ENCODE assay signal across 2 cellular contexts in genomic region chrX:68786581-68786980, GRCh38. TPM values are rescaled to one million over a fixed set of nuclear protein-coding genes. Genes with fewer than 3 reads are reported as not detected.
DNase-seq lines count a peak whose midpoint lies in the region; ATAC-seq, FAIRE-seq and TF ChIP-seq lines count a peak whose summit lies in the region.
"Not testable (repeated sequence)": the region's sequence is repeated elsewhere in the genome, so short reads cannot be mapped to it uniquely, and the experiment has no call there.

No MANE protein-coding gene starts in this region.

- CTCF ChIA-PET in HEK293 (lab: Yijun Ruan, JAX); K562 (lab: Yijun Ruan, JAX; ENCODE audit: low intra/inter-chr PET ratio): not testable (repeated sequence)

- not testable (repeated sequence) for TF ChIP-seq POLR2A in K562 (conservative IDR thresholded peaks at IDR 0.05)

- DNase-seq in K562 (ENCODE audit: extremely low read depth in 1 of 4, low spot score in 3 of 4) = not testable (repeated sequence)

- H3K79me2 ChIP-seq in K562 (ENCODE audit: control insufficient read depth, insufficient read depth, low read length) = not testable (repeated sequence)

- no CpG with 5 or more reads among the region's 4 CpGs for WGBS in K562 (ENCODE audit: insufficient coverage, low coverage, missing lambda C conversion rate)

- not testable (repeated sequence) for H3K27ac ChIP-seq in HEK293 (ENCODE audit: extremely low read depth, low read depth, low read length); K562 (ENCODE audit: extremely low read depth, low read depth, low read length)

- not testable (repeated sequence) for TF ChIP-seq EP300 in K562 (IDR thresholded peaks at IDR 0.05; ENCODE audit: low read length)

- POLR2A ChIA-PET in HEK293 (lab: Yijun Ruan, JAX); K562 (lab: Yijun Ruan, JAX): not testable (repeated sequence)

- H3K4me2 ChIP-seq in K562 (ENCODE audit: insufficient read depth, low read length) = not testable (repeated sequence)

- H3K27me3 ChIP-seq in K562 (ENCODE audit: control insufficient read depth in 2 of 2, insufficient read depth in 2 of 2, low read length in 2 of 2) = not testable (repeated sequence)

- not testable (repeated sequence) for H3K4me1 ChIP-seq in HEK293 (ENCODE audit: control insufficient read depth, insufficient read depth, low read length); K562 (replicated peaks in 1 of 2; ENCODE audit: control insufficient read depth in 2 of 2, insufficient read depth in 2 of 2, low read length in 2 of 2)

- not testable (repeated sequence) for FAIRE-seq in K562 (lab: Jason Lieb, UNC)

- H3K36me3 ChIP-seq in HEK293 (ENCODE audit: control insufficient read depth in 2 of 2, insufficient read depth in 1 of 2, low read length in 2 of 2); K562 (ENCODE audit: control insufficient read depth, insufficient read depth, low read length): not testable (repeated sequence)

- H2AFZ ChIP-seq in K562 (ENCODE audit: low read depth, low read length) = not testable (repeated sequence)

- not testable (repeated sequence) for BruUV-seq in K562 (replicated peaks; lab: Mats Ljungman, UMichigan)

- not testable (repeated sequence) for TF ChIP-seq CTCF in HEK293 (tag by site-specific recombination; IDR thresholded peaks at IDR 0.05); K562 (IDR thresholded peaks at IDR 0.05 in 2 of 3, conservative IDR thresholded peaks at IDR 0.05 in 1 of 3; ENCODE audit: insufficient read depth in 2 of 3, low read depth in 1 of 3, low read length in 3 of 3)

- not testable (repeated sequence) for H4K20me1 ChIP-seq in K562 (replicated peaks; ENCODE audit: control insufficient read depth, insufficient read depth, low read length)

- TF ChIP-seq RAD21 in K562 (CRISPR knock-in tag; conservative IDR thresholded peaks at IDR 0.05 in 1 of 2, IDR thresholded peaks at IDR 0.05 in 1 of 2) = not testable (repeated sequence)

- H3K4me3 ChIP-seq in HEK293 (ENCODE audit: low read depth, low read length); K562: not testable (repeated sequence)

- not testable (repeated sequence) for H3K9me1 ChIP-seq in K562 (ENCODE audit: control insufficient read depth, insufficient read depth, low read length)

- in situ Hi-C loops in K562 (cut with MboI) = not testable (repeated sequence)

- intact Hi-C loops in K562 (cut with micrococcal nuclease) = not testable (repeated sequence)

- ATAC-seq in K562 = not testable (repeated sequence)

- H3K9ac ChIP-seq in K562 (ENCODE audit: insufficient read depth in 1 of 2, low read depth in 2 of 2, low read length in 2 of 2) = not testable (repeated sequence)

- not testable (repeated sequence) for H3K9me3 ChIP-seq in HEK293 (ENCODE audit: control insufficient read depth, insufficient read depth, low read depth, low read length); K562 (replicated peaks; ENCODE audit: control insufficient read depth, insufficient read depth, low read depth, low read length)

TF ChIP-seq in HEK293, 187 proteins besides CTCF, POLR2A, EP300 and RAD21:
- TF ChIP-seq ZNF146 (tag by site-specific recombination; IDR thresholded peaks at IDR 0.05) (peak; percentile 95), ZNF280D (tag by site-specific recombination; IDR thresholded peaks at IDR 0.05) (peak; percentile 67; the same call in 1 of the 2 replicates)

TF ChIP-seq in K562, 482 proteins besides CTCF, POLR2A, EP300 and RAD21:
- peak; percentile 10 for TF ChIP-seq ZNF146 (CRISPR knock-in tag; IDR thresholded peaks at IDR 0.05; ENCODE audit: unreplicated experiment)

RNA-seq across cellular contexts. Expression of gene EFNB1, which starts 42.2 kb away (rescaled TPM):
- total RNA-seq in K562 (2011; cell fraction: chromatin; rRNA removed; ENCODE audit: low replicate concordance) = 0.93 and 2.6 TPM in 2 replicates
- 3.4 and 4.2 TPM in 2 replicates for total RNA-seq in K562 (2011; cell fraction: nucleolus; rRNA removed)
- 2.8 and 3.4 TPM in 2 replicates for total RNA-seq in K562 (2011; cell fraction: nucleoplasm; rRNA removed)
- total RNA-seq in K562 (2014; rRNA removed) = 1.9 and 2.2 TPM in 2 replicates
- total RNA-seq in K562 (2014; rRNA removed; fragmentation: Illumina TruSeq; extraction: Trizol) = 0.41 and 0.51 TPM in 2 replicates
- total RNA-seq in K562 (2015; rRNA removed; fragmentation: Illumina TruSeq; extraction: Trizol) = 0.75 and 0.91 TPM in 2 replicates
- total RNA-seq in K562 (2021) = 2.1 TPM in 2 replicates
- polyA plus RNA-seq in K562 (2011; rRNA removed) = 1.1 and 1.5 TPM in 2 replicates
- polyA plus RNA-seq in K562 (2011; cell fraction: cytosol; rRNA removed) = 1.8 and 2.9 TPM in 2 replicates
- 1.3 and 1.5 TPM in 2 replicates for polyA plus RNA-seq in K562 (2011; cell fraction: nucleus; rRNA removed)
- 1.0 and 1.1 TPM in 2 replicates for polyA plus RNA-seq in K562 (2012)
- 0.88 and 1.3 TPM in 2 replicates for polyA plus RNA-seq in K562 (2014; fragmentation: Illumina TruSeq; extraction: Trizol)
- polyA plus RNA-seq in K562 (2014; fragmentation: Nextera tagmentation; extraction: Ambion mirVana) = under 1 TPM in 1 of 2 experiments, not detected in 1; 0.01 TPM
- 1.5 and 1.6 TPM in 2 replicates for polyA plus RNA-seq in K562 (2014; rRNA removed)
- 0.70 and 0.99 TPM in 2 replicates for polyA minus RNA-seq in K562 (2011; rRNA and poly(A)+ RNA removed)
- polyA minus RNA-seq in K562 (2011; cell fraction: cytosol; rRNA and poly(A)+ RNA removed) = 1.5 and 2.2 TPM in 2 replicates
- 0.81 and 1.00 TPM in 2 replicates for polyA minus RNA-seq in K562 (2011; cell fraction: nucleus; rRNA and poly(A)+ RNA removed)
